In genomic region chr9:110157812-110158629, GRCh38 we compare ENCODE assay signal across 1 cellular context.
TF ChIP-seq lines count a peak whose summit lies in the region.

No MANE protein-coding gene starts in this region.

TF ChIP-seq in HepG2, 621 proteins besides CTCF, POLR2A, EP300 and RAD21:
- TF ChIP-seq, protein P1, sequence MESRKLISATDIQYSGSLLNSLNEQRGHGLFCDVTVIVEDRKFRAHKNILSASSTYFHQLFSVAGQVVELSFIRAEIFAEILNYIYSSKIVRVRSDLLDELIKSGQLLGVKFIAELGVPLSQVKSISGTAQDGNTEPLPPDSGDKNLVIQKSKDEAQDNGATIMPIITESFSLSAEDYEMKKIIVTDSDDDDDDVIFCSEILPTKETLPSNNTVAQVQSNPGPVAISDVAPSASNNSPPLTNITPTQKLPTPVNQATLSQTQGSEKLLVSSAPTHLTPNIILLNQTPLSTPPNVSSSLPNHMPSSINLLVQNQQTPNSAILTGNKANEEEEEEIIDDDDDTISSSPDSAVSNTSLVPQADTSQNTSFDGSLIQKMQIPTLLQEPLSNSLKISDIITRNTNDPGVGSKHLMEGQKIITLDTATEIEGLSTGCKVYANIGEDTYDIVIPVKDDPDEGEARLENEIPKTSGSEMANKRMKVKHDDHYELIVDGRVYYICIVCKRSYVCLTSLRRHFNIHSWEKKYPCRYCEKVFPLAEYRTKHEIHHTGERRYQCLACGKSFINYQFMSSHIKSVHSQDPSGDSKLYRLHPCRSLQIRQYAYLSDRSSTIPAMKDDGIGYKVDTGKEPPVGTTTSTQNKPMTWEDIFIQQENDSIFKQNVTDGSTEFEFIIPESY (CRISPR knock-in tag; IDR thresholded peaks at IDR 0.05) = 0 out of 2 replicates have a peak, but pooled peaks have one; percentile 25
- TF ChIP-seq ELF1 (CRISPR knock-in tag; IDR thresholded peaks at IDR 0.05) = no peak
